Comparison of ENCODE assay signal across 1 cellular context in the genomic region with DNA sequence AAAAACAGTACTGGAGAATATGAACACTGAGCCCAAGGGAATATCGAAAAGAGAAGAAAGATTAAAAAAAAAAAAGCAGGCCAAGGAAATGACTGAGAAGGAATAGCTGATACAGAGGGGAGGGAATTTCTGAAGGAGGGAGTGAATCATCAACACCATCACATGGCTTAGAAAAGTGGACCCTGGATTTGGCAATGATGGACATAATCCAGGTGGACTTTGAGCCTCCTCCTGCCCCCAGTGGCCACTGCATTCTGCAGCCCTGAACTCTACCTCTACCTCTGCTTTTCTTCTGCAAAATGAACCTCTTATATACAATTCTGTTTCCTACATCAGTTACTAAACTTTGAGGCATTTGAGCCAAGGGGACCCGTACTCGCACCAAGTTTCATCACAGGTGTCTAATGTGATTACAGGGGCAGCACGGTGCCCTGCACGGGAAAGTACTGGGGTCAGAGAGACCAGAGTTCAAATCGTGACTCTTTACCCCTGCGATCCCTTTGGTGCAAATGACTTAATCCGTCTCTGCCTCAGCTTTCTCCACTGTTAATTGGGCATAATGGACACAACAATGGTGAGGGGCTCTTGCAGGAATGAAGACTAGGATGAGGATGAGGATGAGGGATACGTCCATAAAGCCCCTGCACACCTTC.
TF ChIP-seq lines count a peak whose summit lies in the region.

No MANE protein-coding gene starts in this region.

TF ChIP-seq in liver, 16 proteins besides CTCF, POLR2A, EP300 and RAD21 (continued from another document):
- TF ChIP-seq, protein P1, sequence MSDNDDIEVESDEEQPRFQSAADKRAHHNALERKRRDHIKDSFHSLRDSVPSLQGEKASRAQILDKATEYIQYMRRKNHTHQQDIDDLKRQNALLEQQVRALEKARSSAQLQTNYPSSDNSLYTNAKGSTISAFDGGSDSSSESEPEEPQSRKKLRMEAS (IDR thresholded peaks at IDR 0.05): peak; percentile 72
- TF ChIP-seq HNF4A (conservative IDR thresholded peaks at IDR 0.05): peak; percentile 99
- peak; percentile 89 for TF ChIP-seq SP1 (IDR thresholded peaks at IDR 0.05)
- TF ChIP-seq, protein P2, sequence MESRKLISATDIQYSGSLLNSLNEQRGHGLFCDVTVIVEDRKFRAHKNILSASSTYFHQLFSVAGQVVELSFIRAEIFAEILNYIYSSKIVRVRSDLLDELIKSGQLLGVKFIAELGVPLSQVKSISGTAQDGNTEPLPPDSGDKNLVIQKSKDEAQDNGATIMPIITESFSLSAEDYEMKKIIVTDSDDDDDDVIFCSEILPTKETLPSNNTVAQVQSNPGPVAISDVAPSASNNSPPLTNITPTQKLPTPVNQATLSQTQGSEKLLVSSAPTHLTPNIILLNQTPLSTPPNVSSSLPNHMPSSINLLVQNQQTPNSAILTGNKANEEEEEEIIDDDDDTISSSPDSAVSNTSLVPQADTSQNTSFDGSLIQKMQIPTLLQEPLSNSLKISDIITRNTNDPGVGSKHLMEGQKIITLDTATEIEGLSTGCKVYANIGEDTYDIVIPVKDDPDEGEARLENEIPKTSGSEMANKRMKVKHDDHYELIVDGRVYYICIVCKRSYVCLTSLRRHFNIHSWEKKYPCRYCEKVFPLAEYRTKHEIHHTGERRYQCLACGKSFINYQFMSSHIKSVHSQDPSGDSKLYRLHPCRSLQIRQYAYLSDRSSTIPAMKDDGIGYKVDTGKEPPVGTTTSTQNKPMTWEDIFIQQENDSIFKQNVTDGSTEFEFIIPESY (IDR thresholded peaks at IDR 0.05): peak; percentile 70
- peak in 1 of 2 donors; percentile 42 for TF ChIP-seq GABPA (IDR thresholded peaks at IDR 0.05 in 1 of 2, conservative IDR thresholded peaks at IDR 0.05 in 1 of 2)
- TF ChIP-seq HNF4G (IDR thresholded peaks at IDR 0.05): peak; percentile 98
TF ChIP-seq in liver: peak in this region for 14.
